1 cellular context compared by ENCODE assay signal in the genomic region with DNA sequence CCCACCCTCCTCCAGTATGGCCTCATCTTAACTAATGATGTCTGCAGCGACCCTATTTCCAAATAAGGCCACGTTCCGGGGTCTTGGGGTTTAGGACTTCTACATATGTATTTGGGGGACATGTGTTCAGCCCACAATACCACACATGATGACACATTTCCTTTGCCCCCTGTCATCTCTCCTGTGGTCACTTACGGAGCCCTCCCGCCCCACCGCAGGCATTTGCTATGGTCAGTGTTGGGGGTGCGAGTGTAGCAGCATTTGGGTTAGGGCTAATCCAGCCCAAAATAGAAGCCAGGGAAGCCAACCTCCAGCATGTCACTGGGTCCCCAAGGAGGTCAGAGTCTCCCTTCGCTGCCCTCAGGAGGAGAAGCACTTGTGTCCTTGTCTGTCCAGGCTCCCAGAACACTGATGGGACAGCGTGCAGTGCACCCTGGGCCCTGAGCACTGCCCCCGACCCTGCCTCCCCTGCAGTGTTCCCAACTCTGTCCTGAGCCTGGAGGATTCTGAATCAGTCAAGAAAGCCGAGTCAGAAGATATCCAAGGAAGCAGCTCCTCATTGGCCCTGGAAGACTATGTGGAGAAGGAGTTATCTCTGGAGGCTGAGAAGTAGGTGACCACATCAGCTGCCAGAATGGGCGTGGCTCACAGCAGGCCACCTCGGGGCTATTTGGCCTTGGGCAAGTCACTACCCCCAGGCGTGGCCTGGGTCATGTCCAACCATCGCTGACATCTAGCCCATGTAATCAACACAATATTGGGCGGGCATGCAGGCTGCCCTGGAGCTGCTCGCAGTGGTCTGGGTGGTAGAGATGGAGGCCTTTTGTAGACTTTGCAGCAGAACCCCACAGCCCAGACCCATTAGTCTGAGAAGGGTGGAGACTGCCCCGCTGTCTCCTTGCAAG.
TF ChIP-seq lines count a peak whose summit lies in the region.

No MANE protein-coding gene starts in this region.

TF ChIP-seq in Ishikawa, 13 proteins besides CTCF, POLR2A, EP300 and RAD21:
- TF ChIP-seq FOXM1 (IDR thresholded peaks at IDR 0.05; ENCODE audit: borderline replicate concordance, low read depth) (no peak), CREB1 (IDR thresholded peaks at IDR 0.05; ENCODE audit: low read depth) (no peak), TAF1 (IDR thresholded peaks at IDR 0.05; ENCODE audit: low read depth) (no peak), TEAD4 (IDR thresholded peaks at IDR 0.05) (no peak), NFIC (IDR thresholded peaks at IDR 0.05) (peak; percentile 77), CEBPB (IDR thresholded peaks at IDR 0.05) (no peak), TCF12 (IDR thresholded peaks at IDR 0.05; ENCODE audit: low read depth) (no peak)
